2 cellular contexts compared by ENCODE assay signal in the genomic region with DNA sequence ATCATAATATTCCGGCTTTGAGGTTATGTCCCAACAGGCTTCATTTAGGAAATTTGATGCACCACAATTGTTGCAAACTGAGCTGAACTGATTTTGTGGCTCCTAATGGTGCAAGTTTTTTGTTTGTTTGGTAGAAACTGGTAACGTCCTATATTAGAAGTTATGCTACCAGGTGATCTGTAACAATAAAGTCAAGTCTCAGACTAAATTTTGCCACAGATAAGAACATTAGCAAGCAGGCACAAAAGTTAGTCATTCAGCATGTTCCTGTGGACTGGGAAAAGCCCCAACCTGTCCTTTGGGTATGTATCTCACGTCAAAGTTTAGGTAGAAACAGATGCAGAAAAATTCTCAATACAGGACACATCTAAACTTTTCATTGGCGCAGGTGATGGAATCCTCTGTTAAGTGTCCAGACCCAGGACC.
TF ChIP-seq lines count a peak whose summit lies in the region.

No MANE protein-coding gene starts in this region.

TF ChIP-seq in GM23338, 12 proteins besides CTCF, POLR2A, EP300 and RAD21 (continues in another document):
- TF ChIP-seq EZH2phosphoT487 (IDR thresholded peaks at IDR 0.05; ENCODE audit: unreplicated experiment) (no peak), POLR2AphosphoS5 (IDR thresholded peaks at IDR 0.05; ENCODE audit: low read depth) (no peak), EZH2 (IDR thresholded peaks at IDR 0.05; ENCODE audit: low read depth, unreplicated experiment) (no peak), ZNF331 (CRISPR knock-in tag; IDR thresholded peaks at IDR 0.05; ENCODE audit: low read depth) (no peak), NANOG (IDR thresholded peaks at IDR 0.05; ENCODE audit: borderline replicate concordance) (no peak), STAT1 (IDR thresholded peaks at IDR 0.05; ENCODE audit: unreplicated experiment) (no peak), CREB1 (CRISPR knock-in tag; IDR thresholded peaks at IDR 0.05; ENCODE audit: low read depth) (no peak), ZNF114 (CRISPR knock-in tag; IDR thresholded peaks at IDR 0.05) (no peak), JUNB (IDR thresholded peaks at IDR 0.05; ENCODE audit: unreplicated experiment) (no peak)
- TF ChIP-seq, protein P1, sequence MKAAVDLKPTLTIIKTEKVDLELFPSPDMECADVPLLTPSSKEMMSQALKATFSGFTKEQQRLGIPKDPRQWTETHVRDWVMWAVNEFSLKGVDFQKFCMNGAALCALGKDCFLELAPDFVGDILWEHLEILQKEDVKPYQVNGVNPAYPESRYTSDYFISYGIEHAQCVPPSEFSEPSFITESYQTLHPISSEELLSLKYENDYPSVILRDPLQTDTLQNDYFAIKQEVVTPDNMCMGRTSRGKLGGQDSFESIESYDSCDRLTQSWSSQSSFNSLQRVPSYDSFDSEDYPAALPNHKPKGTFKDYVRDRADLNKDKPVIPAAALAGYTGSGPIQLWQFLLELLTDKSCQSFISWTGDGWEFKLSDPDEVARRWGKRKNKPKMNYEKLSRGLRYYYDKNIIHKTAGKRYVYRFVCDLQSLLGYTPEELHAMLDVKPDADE (IDR thresholded peaks at IDR 0.05): no peak
- TF ChIP-seq, protein P2, sequence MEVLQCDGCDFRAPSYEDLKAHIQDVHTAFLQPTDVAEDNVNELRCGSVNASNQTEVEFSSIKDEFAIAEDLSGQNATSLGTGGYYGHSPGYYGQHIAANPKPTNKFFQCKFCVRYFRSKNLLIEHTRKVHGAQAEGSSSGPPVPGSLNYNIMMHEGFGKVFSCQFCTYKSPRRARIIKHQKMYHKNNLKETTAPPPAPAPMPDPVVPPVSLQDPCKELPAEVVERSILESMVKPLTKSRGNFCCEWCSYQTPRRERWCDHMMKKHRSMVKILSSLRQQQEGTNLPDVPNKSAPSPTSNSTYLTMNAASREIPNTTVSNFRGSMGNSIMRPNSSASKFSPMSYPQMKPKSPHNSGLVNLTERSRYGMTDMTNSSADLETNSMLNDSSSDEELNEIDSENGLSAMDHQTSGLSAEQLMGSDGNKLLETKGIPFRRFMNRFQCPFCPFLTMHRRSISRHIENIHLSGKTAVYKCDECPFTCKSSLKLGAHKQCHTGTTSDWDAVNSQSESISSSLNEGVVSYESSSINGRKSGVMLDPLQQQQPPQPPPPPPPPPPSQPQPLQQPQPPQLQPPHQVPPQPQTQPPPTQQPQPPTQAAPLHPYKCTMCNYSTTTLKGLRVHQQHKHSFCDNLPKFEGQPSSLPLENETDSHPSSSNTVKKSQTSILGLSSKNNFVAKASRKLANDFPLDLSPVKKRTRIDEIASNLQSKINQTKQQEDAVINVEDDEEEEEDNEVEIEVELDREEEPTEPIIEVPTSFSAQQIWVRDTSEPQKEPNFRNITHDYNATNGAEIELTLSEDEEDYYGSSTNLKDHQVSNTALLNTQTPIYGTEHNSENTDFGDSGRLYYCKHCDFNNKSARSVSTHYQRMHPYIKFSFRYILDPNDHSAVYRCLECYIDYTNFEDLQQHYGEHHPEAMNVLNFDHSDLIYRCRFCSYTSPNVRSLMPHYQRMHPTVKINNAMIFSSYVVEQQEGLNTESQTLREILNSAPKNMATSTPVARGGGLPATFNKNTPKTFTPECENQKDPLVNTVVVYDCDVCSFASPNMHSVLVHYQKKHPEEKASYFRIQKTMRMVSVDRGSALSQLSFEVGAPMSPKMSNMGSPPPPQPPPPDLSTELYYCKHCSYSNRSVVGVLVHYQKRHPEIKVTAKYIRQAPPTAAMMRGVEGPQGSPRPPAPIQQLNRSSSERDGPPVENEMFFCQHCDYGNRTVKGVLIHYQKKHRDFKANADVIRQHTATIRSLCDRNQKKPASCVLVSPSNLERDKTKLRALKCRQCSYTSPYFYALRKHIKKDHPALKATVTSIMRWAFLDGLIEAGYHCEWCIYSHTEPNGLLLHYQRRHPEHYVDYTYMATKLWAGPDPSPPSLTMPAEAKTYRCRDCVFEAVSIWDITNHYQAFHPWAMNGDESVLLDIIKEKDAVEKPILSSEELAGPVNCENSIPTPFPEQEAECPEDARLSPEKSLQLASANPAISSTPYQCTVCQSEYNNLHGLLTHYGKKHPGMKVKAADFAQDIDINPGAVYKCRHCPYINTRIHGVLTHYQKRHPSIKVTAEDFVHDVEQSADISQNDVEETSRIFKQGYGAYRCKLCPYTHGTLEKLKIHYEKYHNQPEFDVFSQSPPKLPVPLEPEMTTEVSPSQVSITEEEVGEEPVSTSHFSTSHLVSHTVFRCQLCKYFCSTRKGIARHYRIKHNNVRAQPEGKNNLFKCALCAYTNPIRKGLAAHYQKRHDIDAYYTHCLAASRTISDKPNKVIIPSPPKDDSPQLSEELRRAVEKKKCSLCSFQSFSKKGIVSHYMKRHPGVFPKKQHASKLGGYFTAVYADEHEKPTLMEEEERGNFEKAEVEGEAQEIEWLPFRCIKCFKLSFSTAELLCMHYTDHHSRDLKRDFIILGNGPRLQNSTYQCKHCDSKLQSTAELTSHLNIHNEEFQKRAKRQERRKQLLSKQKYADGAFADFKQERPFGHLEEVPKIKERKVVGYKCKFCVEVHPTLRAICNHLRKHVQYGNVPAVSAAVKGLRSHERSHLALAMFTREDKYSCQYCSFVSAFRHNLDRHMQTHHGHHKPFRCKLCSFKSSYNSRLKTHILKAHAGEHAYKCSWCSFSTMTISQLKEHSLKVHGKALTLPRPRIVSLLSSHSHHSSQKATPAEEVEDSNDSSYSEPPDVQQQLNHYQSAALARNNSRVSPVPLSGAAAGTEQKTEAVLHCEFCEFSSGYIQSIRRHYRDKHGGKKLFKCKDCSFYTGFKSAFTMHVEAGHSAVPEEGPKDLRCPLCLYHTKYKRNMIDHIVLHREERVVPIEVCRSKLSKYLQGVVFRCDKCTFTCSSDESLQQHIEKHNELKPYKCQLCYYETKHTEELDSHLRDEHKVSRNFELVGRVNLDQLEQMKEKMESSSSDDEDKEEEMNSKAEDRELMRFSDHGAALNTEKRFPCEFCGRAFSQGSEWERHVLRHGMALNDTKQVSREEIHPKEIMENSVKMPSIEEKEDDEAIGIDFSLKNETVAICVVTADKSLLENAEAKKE (CRISPR knock-in tag; IDR thresholded peaks at IDR 0.05): no peak

TF ChIP-seq in endothelial cell of umbilical vein, 7 proteins besides CTCF, POLR2A, EP300 and RAD21:
- TF ChIP-seq, protein P3, sequence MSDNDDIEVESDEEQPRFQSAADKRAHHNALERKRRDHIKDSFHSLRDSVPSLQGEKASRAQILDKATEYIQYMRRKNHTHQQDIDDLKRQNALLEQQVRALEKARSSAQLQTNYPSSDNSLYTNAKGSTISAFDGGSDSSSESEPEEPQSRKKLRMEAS (IDR thresholded peaks at IDR 0.05; ENCODE audit: insufficient read depth, insufficient read length): no peak
- TF ChIP-seq GATA2 (IDR thresholded peaks at IDR 0.05; ENCODE audit: insufficient read depth, insufficient read length, low read depth, low read length): peak; percentile 1
- no peak for TF ChIP-seq POLR2AphosphoS5 (IDR thresholded peaks at IDR 0.05; ENCODE audit: insufficient read depth, low read depth, low read length)
- no peak for TF ChIP-seq EZH2 (IDR thresholded peaks at IDR 0.05; ENCODE audit: borderline replicate concordance, low read depth, low read length, severe bottlenecking)
TF ChIP-seq in endothelial cell of umbilical vein: peak in this region for 1.
